10 cellular contexts compared by ENCODE assay signal in genomic region chr12:11863478-11863906, GRCh38.
DNase-seq lines count a peak whose midpoint lies in the region; ATAC-seq and TF ChIP-seq lines count a peak whose summit lies in the region.
"Had no signal": no experiment of that assay in that cellular context is flagged by ENCODE, and none has a peak within 500 bp of the region (broad histone marks: within the 10 kb centered on the region; RNA-seq: fewer than 3 reads in every experiment).

No MANE protein-coding gene starts in this region.

- H3K36me3 Mint-ChIP-seq in nephron (ENCODE audit: low read depth) = peaks cover 56% of the 10 kb centered on the region

- no peaks in the 10 kb centered on the region for H3K27me3 Mint-ChIP-seq in nephron (ENCODE audit: low read depth)

- no peak overlapping the region for H3K4me3 Mint-ChIP-seq in nephron

- ATAC-seq in HG02840 (IDR thresholded peaks at IDR 0.05; ENCODE audit: low FRiP score, unreplicated experiment) (no peak), HG03565 (IDR thresholded peaks at IDR 0.05; ENCODE audit: unreplicated experiment) (no peak)
- ATAC-seq: A549, Panc1 had no signal

- H3K27ac ChIP-seq in urinary bladder (ENCODE audit: low read depth) = peak overlapping the region; percentile 53
- H3K27ac ChIP-seq: A549 had no signal

- peaks cover 26% of the 10 kb centered on the region for H3K4me1 Mint-ChIP-seq in nephron

- WGBS in urinary bladder = 24% methylated on average over 5 of the region's 5 CpGs

- peak; percentile 33 for DNase-seq in activated CD8-positive, alpha-beta memory T cell treated with anti-CD3 and anti-CD28 coated beads for 24 hours
- DNase-seq in activated CD8-positive, alpha-beta memory T cell treated with anti-CD3 and anti-CD28 coated beads, Interleukin-2, amount 50 U/mL, for 4 hours = no peak
- DNase-seq in fibroblast of mammary gland (ENCODE audit: low read depth) = peak; percentile 17
- DNase-seq in NCI-H69 (lab: John Stamatoyannopoulos, UW) = no peak

- peaks cover 24% of the 10 kb centered on the region for H3K9me3 Mint-ChIP-seq in nephron

- no peak overlapping the region for H3K4me3 ChIP-seq in fibroblast of mammary gland (ENCODE audit: control insufficient read depth, low read depth, low read length)
- no peak overlapping the region for H3K4me3 ChIP-seq in urinary bladder (ENCODE audit: low read depth, low read length)
- H3K4me3 ChIP-seq: A549 had no signal

- no peaks in the 10 kb centered on the region for H3K36me3 ChIP-seq in urinary bladder (ENCODE audit: insufficient read depth)

- H3K27ac Mint-ChIP-seq in nephron = peak overlapping the region; percentile 52 to 89 (median 78)

- H3K4me1 ChIP-seq in urinary bladder (ENCODE audit: insufficient read depth) = no peaks in the 10 kb centered on the region
- H3K4me1 ChIP-seq: A549 had no signal

- TF ChIP-seq CTCF in fibroblast of mammary gland (conservative IDR thresholded peaks at IDR 0.05; ENCODE audit: control insufficient read depth, insufficient read depth, low read depth, low read length) = no peak
- no peak for TF ChIP-seq CTCF in nephron (IDR thresholded peaks at IDR 0.05; ENCODE audit: unreplicated experiment in 3 of 3)

Comparison
In these comparisons a context has a peak if more than half of its experiments do, and no peak if none do; other contexts are left out.
1. DNase-seq: peak in activated CD8-positive, alpha-beta memory T cell treated with anti-CD3 and anti-CD28 coated beads for 24 hours (single experiment) and fibroblast of mammary gland (single experiment); none in activated CD8-positive, alpha-beta memory T cell treated with anti-CD3 and anti-CD28 coated beads, Interleukin-2, amount 50 U/mL, for 4 hours (single experiment) and NCI-H69 (single experiment).